ENCODE assay signal across 1 cellular context in the genomic region with DNA sequence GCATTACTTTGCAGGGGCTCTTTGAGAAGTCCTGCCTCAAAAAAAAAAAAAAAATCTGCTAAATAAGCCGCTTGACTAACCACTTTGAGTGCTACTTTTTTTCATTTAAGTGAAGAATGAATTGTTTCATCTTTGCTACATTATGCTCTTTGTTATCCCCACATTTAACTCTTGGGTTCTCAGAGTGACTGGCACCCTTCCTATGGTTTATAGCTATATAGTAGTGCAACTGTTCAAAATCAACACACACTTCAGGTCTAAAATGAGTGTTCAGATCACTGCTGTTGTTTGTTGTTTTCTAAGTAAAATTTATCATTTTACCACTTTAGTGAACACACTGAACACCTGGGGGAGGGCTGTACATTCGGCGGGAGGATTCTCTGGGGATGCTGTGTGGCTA.
TF ChIP-seq lines count a peak whose summit lies in the region.

No MANE protein-coding gene starts in this region.

TF ChIP-seq in IMR-90, 13 proteins besides CTCF, POLR2A, EP300 and RAD21:
- TF ChIP-seq, protein P1, sequence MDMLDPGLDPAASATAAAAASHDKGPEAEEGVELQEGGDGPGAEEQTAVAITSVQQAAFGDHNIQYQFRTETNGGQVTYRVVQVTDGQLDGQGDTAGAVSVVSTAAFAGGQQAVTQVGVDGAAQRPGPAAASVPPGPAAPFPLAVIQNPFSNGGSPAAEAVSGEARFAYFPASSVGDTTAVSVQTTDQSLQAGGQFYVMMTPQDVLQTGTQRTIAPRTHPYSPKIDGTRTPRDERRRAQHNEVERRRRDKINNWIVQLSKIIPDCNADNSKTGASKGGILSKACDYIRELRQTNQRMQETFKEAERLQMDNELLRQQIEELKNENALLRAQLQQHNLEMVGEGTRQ (IDR thresholded peaks at IDR 0.05; ENCODE audit: low read depth, low read length), result no peak
- TF ChIP-seq MAFK (IDR thresholded peaks at IDR 0.05; ENCODE audit: low read depth, low read length) (no peak), SMC3 (IDR thresholded peaks at IDR 0.05; ENCODE audit: low read depth, low read length) (no peak), MXI1 (IDR thresholded peaks at IDR 0.05; ENCODE audit: borderline replicate concordance, low read depth, low read length) (no peak)
TF ChIP-seq in IMR-90: peak in this region for 0.
